In genomic region chr3:150450906-150451305, GRCh38 we compare ENCODE assay signal across 23 cellular contexts. TPM values are rescaled to one million over a fixed set of nuclear protein-coding genes. Genes with fewer than 3 reads are reported as not detected.
DNase-seq lines count a peak whose midpoint lies in the region; ATAC-seq and TF ChIP-seq lines count a peak whose summit lies in the region.
"Had no signal": no experiment of that assay in that cellular context is flagged by ENCODE, and none has a peak within 500 bp of the region (broad histone marks: within the 10 kb centered on the region; RNA-seq: fewer than 3 reads in every experiment).

No MANE protein-coding gene starts in this region.

- CTCF ChIA-PET in Panc1 (lab: Charles Lee) = no interaction called here

- no peaks in the 10 kb centered on the region for H3K27me3 ChIP-seq in left ventricle myocardium inferior (ENCODE audit: low read depth)
- H3K27me3 ChIP-seq in Panc1 (ENCODE audit: control insufficient read depth, insufficient read depth, low read length) = no peaks in the 10 kb centered on the region
- H3K27me3 ChIP-seq: right atrium auricular region, stomach had no signal

- peaks cover 13 to 24% of the 10 kb centered on the region in 2 donors for H3K4me1 Mint-ChIP-seq in natural killer cell treated with Interleukin-12 subunit alpha and Interleukin-12 subunit beta and Interleukin-15 and Interleukin-18, amount 100 ng/mL, for 72 hours (ENCODE audit: low read depth in 2 of 2)

- H3K36me3 ChIP-seq in left ventricle myocardium inferior (no peaks in the 10 kb centered on the region), Panc1 (ENCODE audit: control insufficient read depth, insufficient read depth, low read length) (peaks cover 4% of the 10 kb centered on the region; the same call in 1 of the 2 replicates)
- H3K36me3 ChIP-seq: right atrium auricular region, stomach had no signal

- intact Hi-C loops in Right ventricle myocardium superior (cut with DNase I) (no loop called here), left ventricle myocardium inferior (cut with micrococcal nuclease) (no loop called here), Panc1 (cut with micrococcal nuclease; ENCODE audit: unreplicated experiment) (no loop called here)

- TF ChIP-seq CTCF in left ventricle myocardium inferior (IDR thresholded peaks at IDR 0.05; ENCODE audit: borderline replicate concordance) (no peak), Panc1 (IDR thresholded peaks at IDR 0.05) (no peak), fibroblast of pulmonary artery (IDR thresholded peaks at IDR 0.05; ENCODE audit: low read length, missing control alignments) (no peak), GM13976 (IDR thresholded peaks at IDR 0.05; ENCODE audit: borderline replicate concordance, control extremely low read depth, extremely low read depth, insufficient read depth, missing control alignments) (no peak)

- DNase-seq in Right ventricle myocardium superior (no peak), left ventricle myocardium inferior (no peak), Panc1 (ENCODE audit: low read depth, low spot score) (no peak), fibroblast of pulmonary artery (ENCODE audit: low read depth) (peak; percentile 44), NCI-H524 (lab: John Stamatoyannopoulos, UW) (no peak), NAMALWA (ENCODE audit: low spot score) (no peak), GM13976 (ENCODE audit: low spot score) (no peak)
- DNase-seq in natural killer cell treated with Interleukin-12 subunit alpha and Interleukin-12 subunit beta and Interleukin-15 and Interleukin-18, amount 100 ng/mL, for 72 hours (ENCODE audit: low spot score) = no peak
- DNase-seq: activated CD4-positive, alpha-beta T cell treated with anti-CD3 and anti-CD28 coated beads, Interleukin-2, amount 50 U/mL, for 48 hours; activated naive CD8-positive, alpha-beta T cell treated with anti-CD3 and anti-CD28 coated beads for 36 hours; activated T-cell treated with anti-CD3 and anti-CD28 coated beads, Interleukin-2, amount 50 U/mL, for 48 hours; caudate nucleus; DND-41; effector CD4-positive, alpha-beta T cell; midbrain; NCI-H2029 treated with DMSO at 0.1 percent for 48 hours; NCI-H526; nucleus accumbens; PC-3; stomach; SW 1271 had no signal

- H3K9me3 ChIP-seq in left ventricle myocardium inferior (replicated peaks) = no peaks in the 10 kb centered on the region
- H3K9me3 ChIP-seq in Panc1 (ENCODE audit: control insufficient read depth, insufficient read depth, low read depth, low read length) = no peaks in the 10 kb centered on the region
- H3K9me3 ChIP-seq: right atrium auricular region, stomach had no signal

- no peaks in the 10 kb centered on the region for H3K27me3 Mint-ChIP-seq in natural killer cell treated with Interleukin-12 subunit alpha and Interleukin-12 subunit beta and Interleukin-15 and Interleukin-18, amount 100 ng/mL, for 72 hours
- H3K27me3 Mint-ChIP-seq: activated naive CD8-positive, alpha-beta T cell treated with anti-CD3 and anti-CD28 coated beads for 36 hours had no signal

- in situ Hi-C loops in Panc1 (cut with HindIII; ENCODE audit: low pct_unique_long_range_greater_than_20kb, low sequenced_read_pairs) = no loop called here
- in situ Hi-C loops in GM13976 (cut with MboI; ENCODE audit: low sequenced_read_pairs, unreplicated experiment) = no loop called here

- peaks cover 88% of the 10 kb centered on the region for H3K4me1 ChIP-seq in left ventricle myocardium inferior
- peaks cover 80% of the 10 kb centered on the region for H3K4me1 ChIP-seq in Panc1 (ENCODE audit: control insufficient read depth, insufficient read depth, low read length)

- no peaks in the 10 kb centered on the region for H3K9me3 Mint-ChIP-seq in natural killer cell treated with Interleukin-12 subunit alpha and Interleukin-12 subunit beta and Interleukin-15 and Interleukin-18, amount 100 ng/mL, for 72 hours
- H3K9me3 Mint-ChIP-seq: activated naive CD8-positive, alpha-beta T cell treated with anti-CD3 and anti-CD28 coated beads for 36 hours had no signal

- peak overlapping the region in 1 of 2 donors; percentile 24 for H3K27ac Mint-ChIP-seq in natural killer cell treated with Interleukin-12 subunit alpha and Interleukin-12 subunit beta and Interleukin-15 and Interleukin-18, amount 100 ng/mL, for 72 hours
- H3K27ac Mint-ChIP-seq: activated naive CD8-positive, alpha-beta T cell treated with anti-CD3 and anti-CD28 coated beads for 36 hours had no signal

- H3K36me3 Mint-ChIP-seq in natural killer cell treated with Interleukin-12 subunit alpha and Interleukin-12 subunit beta and Interleukin-15 and Interleukin-18, amount 100 ng/mL, for 72 hours = no peaks in the 10 kb centered on the region

- POLR2A ChIA-PET in Panc1 (lab: Charles Lee) = interaction anchor here (1.0 kb wide), 1 partner anchor 24 kb away, joined by 3 read pairs; no protein-coding TSS in a partner anchor

- H3K4me3 ChIP-seq in left ventricle myocardium inferior (no peak overlapping the region), Panc1 (ENCODE audit: low read depth in 2 of 2, low read length in 2 of 2) (no peak overlapping the region), fibroblast of pulmonary artery (replicated peaks; ENCODE audit: low read depth, low read length) (no peak overlapping the region)
- H3K4me3 ChIP-seq: right atrium auricular region, stomach had no signal

- H3K27ac ChIP-seq in left ventricle myocardium inferior (replicated peaks) (no peak overlapping the region), Panc1 (ENCODE audit: low read length) (peak overlapping the region; percentile 68; the same call in 1 of the 2 replicates)
- H3K27ac ChIP-seq: right atrium auricular region, stomach, VCaP had no signal

- peak; percentile 25 for ATAC-seq in Right ventricle myocardium superior (ENCODE audit: poor library complexity)
- no peak for ATAC-seq in Panc1
- ATAC-seq in natural killer cell treated with Interleukin-12 subunit alpha and Interleukin-12 subunit beta and Interleukin-15 and Interleukin-18, amount 100 ng/mL, for 72 hours = no peak
- ATAC-seq: PC-3 had no signal

- no TSS peak for BruUV-seq in Panc1 (replicated peaks; lab: Mats Ljungman, UMichigan)

- H3K4me3 Mint-ChIP-seq in natural killer cell treated with Interleukin-12 subunit alpha and Interleukin-12 subunit beta and Interleukin-15 and Interleukin-18, amount 100 ng/mL, for 72 hours = no peak overlapping the region
- H3K4me3 Mint-ChIP-seq: activated naive CD8-positive, alpha-beta T cell treated with anti-CD3 and anti-CD28 coated beads for 36 hours had no signal

RNA-seq across cellular contexts. Expression of gene TSC22D2, which starts 42.8 kb away (rescaled TPM):
- total RNA-seq in Right ventricle myocardium superior = 15.9 TPM
- total RNA-seq in left ventricle myocardium inferior = 21.9 TPM
- total RNA-seq in Panc1 (2021; ENCODE audit: unreplicated experiment) = 43.1 TPM
- polyA plus RNA-seq in Panc1 (2012; ENCODE audit: insufficient read length) = 16.4 TPM
- total RNA-seq in natural killer cell treated with Interleukin-12 subunit alpha and Interleukin-12 subunit beta and Interleukin-15 and Interleukin-18, amount 100 ng/mL, for 72 hours = 10 to 100 TPM; 18.7 to 23.7 TPM
